ENCODE assay signal across 9 cellular contexts in the genomic region with DNA sequence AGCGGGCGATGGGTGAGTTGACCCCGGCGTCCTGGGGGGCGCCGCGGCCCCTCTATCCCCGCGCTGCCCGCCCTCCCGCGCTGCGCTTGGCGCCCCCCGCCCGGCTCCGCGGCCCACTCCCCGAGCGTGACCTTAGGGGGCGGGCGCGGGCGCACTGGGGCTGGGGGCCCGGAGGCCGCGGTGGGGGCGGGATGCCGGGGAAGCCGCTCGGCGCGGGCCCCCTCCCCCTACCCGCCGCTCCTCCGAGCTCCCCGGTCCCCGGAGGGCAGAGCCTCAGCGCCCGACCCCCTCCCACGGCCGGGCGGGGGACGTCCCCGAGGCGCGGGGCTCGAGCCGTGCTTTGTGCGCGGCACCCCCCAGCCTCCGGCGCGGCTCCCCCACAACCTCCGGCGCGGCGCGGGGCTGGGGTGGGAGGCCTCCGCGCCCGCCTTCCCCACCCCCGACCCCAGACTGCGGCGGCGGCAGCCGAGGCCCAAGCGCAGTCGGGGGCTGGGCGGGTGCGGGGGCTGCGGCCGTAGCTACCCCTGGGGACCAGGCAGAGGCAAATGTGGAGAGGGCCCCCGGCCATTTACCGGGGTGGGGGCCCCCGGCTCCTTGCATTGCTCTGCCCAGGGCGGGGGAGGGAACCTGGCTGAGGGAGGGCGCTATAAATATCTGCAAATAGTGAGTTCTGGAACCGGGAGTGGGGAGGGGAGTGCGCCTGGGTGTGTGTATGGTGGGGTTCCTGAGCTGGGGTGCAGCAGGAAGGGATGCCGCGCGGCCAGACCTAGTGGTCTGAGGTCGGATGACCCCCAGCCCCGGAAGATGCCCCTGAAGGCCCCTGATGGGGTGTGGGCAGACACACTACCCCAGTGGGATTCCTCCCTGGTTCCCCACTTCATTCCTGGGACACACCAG. TPM values are rescaled to one million over a fixed set of nuclear protein-coding genes. Genes with fewer than 3 reads are reported as not detected.
A peak's percentile ranks its signal among the peaks of the same experiment; 100 is the strongest.
DNase-seq lines count a peak whose midpoint lies in the region; ATAC-seq and TF ChIP-seq lines count a peak whose summit lies in the region.
"Had no signal": no experiment of that assay in that cellular context is flagged by ENCODE, and none has a peak within 500 bp of the region (broad histone marks: within the 10 kb centered on the region; RNA-seq: fewer than 3 reads in every experiment).

No MANE protein-coding gene starts in this region.

- H3K27ac ChIP-seq in transverse colon, result peak overlapping the region; percentile 15 to 56 (median 47)

- in situ Hi-C loops in transverse colon (cut with MboI; ENCODE audit: low pct_ligation_motif_present in 1 of 4, low pct_unique_long_range_greater_than_20kb in 1 of 4, low sequenced_read_pairs in 3 of 4), result no loop called here

- peaks cover 46% of the 10 kb centered on the region for H3K27me3 Mint-ChIP-seq in activated CD4-positive, alpha-beta T cell treated with anti-CD3 and anti-CD28 coated beads, Interleukin-2, amount 10 ng/mL, durations not matched to agents 24 days and 14 days

- peaks cover 0 to 17% (median 7%) of the 10 kb centered on the region in 4 donors for H3K4me1 ChIP-seq in transverse colon

- ATAC-seq in HG03159 (IDR thresholded peaks at IDR 0.05; ENCODE audit: unreplicated experiment), result no peak
- no peak for ATAC-seq in activated CD4-positive, CD25-positive, alpha-beta regulatory T cell treated with anti-CD3 and anti-CD28 coated beads, Interleukin-2, amount 50 U/mL, for 24 hours

- peaks cover 14% of the 10 kb centered on the region for H3K4me1 Mint-ChIP-seq in activated CD4-positive, alpha-beta T cell treated with anti-CD3 and anti-CD28 coated beads, Interleukin-2, amount 10 ng/mL, durations not matched to agents 24 days and 14 days

- H3K36me3 Mint-ChIP-seq in activated CD4-positive, alpha-beta T cell treated with anti-CD3 and anti-CD28 coated beads, Interleukin-2, amount 10 ng/mL, durations not matched to agents 24 days and 14 days (ENCODE audit: low read depth), result peaks cover 7% of the 10 kb centered on the region
- H3K36me3 Mint-ChIP-seq: CD4-positive, CD25-positive, alpha-beta regulatory T cell had no signal

- no peak for TF ChIP-seq EP300 in transverse colon (IDR thresholded peaks at IDR 0.05; ENCODE audit: low read depth)

- TF ChIP-seq POLR2A in lower leg skin (IDR thresholded peaks at IDR 0.05) (no peak), transverse colon (IDR thresholded peaks at IDR 0.05) (no peak)

- peak overlapping the region; percentile 59 for H3K4me3 Mint-ChIP-seq in activated CD4-positive, alpha-beta T cell treated with anti-CD3 and anti-CD28 coated beads, Interleukin-2, amount 10 ng/mL, durations not matched to agents 24 days and 14 days

- no peaks in the 10 kb centered on the region for H3K36me3 ChIP-seq in transverse colon

- intact Hi-C loops in activated CD4-positive, alpha-beta T cell treated with anti-CD3 and anti-CD28 coated beads, Interleukin-2, amount 10 ng/mL, durations not matched to agents 24 days and 14 days (cut with micrococcal nuclease), result no loop called here
- intact Hi-C loops in lower leg skin (cut with DNase I; ENCODE audit: low total_unique reads) (no loop called here), transverse colon (cut with DNase I; ENCODE audit: low total_unique reads) (no loop called here)

- TF ChIP-seq CTCF in lower leg skin (IDR thresholded peaks at IDR 0.05) (no peak), transverse colon (IDR thresholded peaks at IDR 0.05) (no peak)

- no peaks in the 10 kb centered on the region for H3K9me3 Mint-ChIP-seq in activated CD4-positive, alpha-beta T cell treated with anti-CD3 and anti-CD28 coated beads, Interleukin-2, amount 10 ng/mL, durations not matched to agents 24 days and 14 days

- no peaks in the 10 kb centered on the region for H3K9me3 ChIP-seq in transverse colon

- peaks cover 43% of the 10 kb centered on the region for H3K27me3 ChIP-seq in transverse colon

- H3K4me3 ChIP-seq in lower leg skin (ENCODE audit: low read depth, poor library complexity, severe bottlenecking) (peak overlapping the region; percentile 39), transverse colon (peak overlapping the region in 3 of 4 donors; percentile 13 to 43 (median 40))

- no peak overlapping the region for H3K27ac Mint-ChIP-seq in activated CD4-positive, alpha-beta T cell treated with anti-CD3 and anti-CD28 coated beads, Interleukin-2, amount 10 ng/mL, durations not matched to agents 24 days and 14 days
- H3K27ac Mint-ChIP-seq: CD4-positive, CD25-positive, alpha-beta regulatory T cell had no signal

- 1 to 5% methylated on average over 12 to 15 of the region's 85 CpGs for WGBS in lower leg skin, 2 donors
- 5% methylated on average over 20 of the region's 85 CpGs; no CpG with 5 or more reads in 1 of the 2 donors for WGBS in transverse colon (ENCODE audit: low coverage in 1 of 2), 2 donors

- DNase-seq in activated CD4-positive, alpha-beta T cell treated with anti-CD3 and anti-CD28 coated beads, Interleukin-2, amount 10 ng/mL, durations not matched to agents 24 days and 14 days, result no peak
- no peak for DNase-seq in activated CD4-positive, alpha-beta T cell treated with anti-CD3 and anti-CD28 coated beads, Interleukin-2, amount 50 U/mL, for 48 hours
- peak in 30 of 58 donors; percentile 15 to 66 (median 42) for DNase-seq in anterior cingulate cortex (lab: John Stamatoyannopoulos, UW)
- no peak for DNase-seq in lower leg skin (ENCODE audit: low spot score in 2 of 2)
- no peak for DNase-seq in transverse colon
- no peak for DNase-seq in AG08395 (ENCODE audit: low spot score)
- DNase-seq: CD4-positive, CD25-positive, alpha-beta regulatory T cell had no signal

RNA-seq across cellular contexts. Expression of a gene that starts 1.0 kb away (rescaled TPM):
- total RNA-seq in activated CD4-positive, alpha-beta T cell treated with anti-CD3 and anti-CD28 coated beads, Interleukin-2, amount 10 ng/mL, durations not matched to agents 24 days and 14 days, result 0.90 and 1.9 TPM in 2 replicates
- 1 to 10 TPM; 1.2 to 5.5 (median 3.2) TPM for total RNA-seq in lower leg skin
- total RNA-seq in transverse colon, result 10 to 100 TPM in 1 of 4 donors, 1 to 10 TPM in 3; 1.2 to 10.1 (median 5.2) TPM

RNA-seq across cellular contexts. Expression of a gene that starts 44.3 kb away (rescaled TPM):
- 53.7 and 54.8 TPM in 2 replicates for total RNA-seq in activated CD4-positive, alpha-beta T cell treated with anti-CD3 and anti-CD28 coated beads, Interleukin-2, amount 10 ng/mL, durations not matched to agents 24 days and 14 days
- total RNA-seq in lower leg skin, result 10 to 100 TPM; 12.8 to 27.1 (median 20.2) TPM
- 10 to 100 TPM; 11.5 to 31.0 (median 25.6) TPM for total RNA-seq in transverse colon

RNA-seq across cellular contexts. Expression of a gene that starts 58.2 kb away (rescaled TPM):
- 24.9 and 27.0 TPM in 2 replicates for total RNA-seq in activated CD4-positive, alpha-beta T cell treated with anti-CD3 and anti-CD28 coated beads, Interleukin-2, amount 10 ng/mL, durations not matched to agents 24 days and 14 days
- 10 to 100 TPM; 24.1 to 35.9 (median 29.8) TPM for total RNA-seq in lower leg skin
- 10 to 100 TPM; 14.3 to 56.5 (median 24.7) TPM for total RNA-seq in transverse colon

Comparison
In these comparisons a context has a peak if more than half of its experiments do, and no peak if none do; other contexts are left out.
1. DNase-seq: peak in anterior cingulate cortex (30 of 58); none in activated CD4-positive, alpha-beta T cell treated with anti-CD3 and anti-CD28 coated beads, Interleukin-2, amount 10 ng/mL, durations not matched to agents 24 days and 14 days (single experiment), activated CD4-positive, alpha-beta T cell treated with anti-CD3 and anti-CD28 coated beads, Interleukin-2, amount 50 U/mL, for 48 hours (0 of 2), lower leg skin (0 of 2), transverse colon (single experiment) and AG08395 (single experiment).